Comparison of ENCODE assay signal across 15 cellular contexts in genomic region chr17:74782571-74782970, GRCh38. TPM values are rescaled to one million over a fixed set of nuclear protein-coding genes. Genes with fewer than 3 reads are reported as not detected.
"Had no signal": no experiment of that assay in that cellular context is flagged by ENCODE, and none has a peak within 500 bp of the region (broad histone marks: within the 10 kb centered on the region; RNA-seq: fewer than 3 reads in every experiment).

No MANE protein-coding gene starts in this region.

- DNase-seq: activated CD4-positive, alpha-beta memory T cell treated with anti-CD3 and anti-CD28 coated beads for 36 hours; activated naive CD4-positive, alpha-beta T cell treated with anti-CD3 and anti-CD28 coated beads, Interleukin-2, amount 50 U/mL, for 16 hours; brain microvascular endothelial cell; heart right ventricle; left colon; ovary; SJCRH30; thyroid gland; uterus had no signal

- H3K27ac ChIP-seq: brain microvascular endothelial cell, heart right ventricle, neural progenitor cell, ovary, SJCRH30, thyroid gland, uterus had no signal

- H3K27me3 ChIP-seq: brain microvascular endothelial cell, heart right ventricle, neural progenitor cell, ovary, SJCRH30, thyroid gland, uterus had no signal

- H3K27me3 Mint-ChIP-seq: activated CD4-positive, alpha-beta memory T cell treated with anti-CD3 and anti-CD28 coated beads for 36 hours had no signal

- H3K36me3 Mint-ChIP-seq: activated CD4-positive, alpha-beta memory T cell treated with anti-CD3 and anti-CD28 coated beads for 36 hours had no signal

- ATAC-seq: heart right ventricle, left colon, sciatic nerve had no signal

- H3K36me3 ChIP-seq: neural progenitor cell, ovary, thyroid gland, uterus had no signal

- H3K4me3 ChIP-seq: heart right ventricle, lung, neural progenitor cell, ovary, SJCRH30, thyroid gland, uterus had no signal

- H3K4me3 Mint-ChIP-seq: activated CD4-positive, alpha-beta memory T cell treated with anti-CD3 and anti-CD28 coated beads for 36 hours; neural progenitor cell had no signal

- H3K9me3 Mint-ChIP-seq: activated CD4-positive, alpha-beta memory T cell treated with anti-CD3 and anti-CD28 coated beads for 36 hours; activated T-helper 2 cell treated with anti-CD3 and anti-CD28 coated beads, Interferon-gamma antibody, Interleukin-2, Interleukin-4, amounts not matched to agents 10 μg/mL and 5 μg/mL and 100 μg/mL, durations not matched to agents 14 hours and 24 hours and 36 hours; neural progenitor cell had no signal

- H2AFZ ChIP-seq: neural progenitor cell had no signal

- H3K4me2 ChIP-seq: neural progenitor cell had no signal

- H3K4me1 ChIP-seq: neural progenitor cell, SJCRH30, uterus had no signal

- H3K9me3 ChIP-seq: heart right ventricle, ovary, SJCRH30, thyroid gland, uterus had no signal

- H3K4me1 Mint-ChIP-seq: neural progenitor cell had no signal

RNA-seq across cellular contexts. Expression of gene RAB37, which starts 45.5 kb away (rescaled TPM):
- total RNA-seq: epithelial cell of proximal tubule, myocyte had no signal
